Comparison of ENCODE assay signal across 8 cellular contexts in the genomic region with DNA sequence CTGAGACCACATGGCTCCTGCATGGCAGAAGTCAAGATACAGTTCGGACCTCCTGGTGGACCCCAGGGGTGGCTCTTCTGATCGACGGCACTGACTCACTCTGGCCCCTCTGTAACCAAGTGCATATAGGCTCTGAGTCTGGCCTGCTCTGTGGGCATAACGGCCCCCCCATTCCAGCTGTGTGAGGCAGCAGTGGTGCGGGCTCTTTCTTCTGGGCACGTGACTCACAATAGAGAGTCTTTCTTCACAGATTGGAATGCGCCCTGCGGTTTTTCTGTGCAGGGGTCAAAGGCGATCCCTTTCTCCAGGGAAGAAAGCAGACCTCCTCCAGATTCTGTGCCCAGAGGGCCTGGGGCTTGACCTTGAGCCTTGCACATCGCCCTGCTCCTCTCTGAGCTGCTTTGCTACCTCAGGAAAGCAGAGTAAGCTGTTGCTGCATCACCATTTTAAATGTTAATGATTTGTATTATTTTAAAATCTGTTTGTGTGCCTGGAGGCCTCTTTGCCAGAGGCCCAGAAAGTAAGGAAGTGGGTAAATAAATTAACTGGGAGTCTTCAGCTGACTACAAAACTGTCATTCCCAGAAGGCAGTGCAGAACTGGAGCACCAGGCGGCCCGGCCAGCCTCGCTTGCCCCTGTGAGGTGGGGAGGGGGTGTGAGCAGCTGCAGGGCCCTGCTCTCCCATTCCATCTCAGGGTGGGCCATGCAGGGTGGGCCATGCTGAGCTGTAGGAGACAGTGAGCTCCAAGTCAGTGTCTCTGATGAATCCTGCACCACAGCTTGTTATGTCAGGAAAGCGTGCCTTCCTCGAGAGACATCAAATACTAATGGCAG.
DNase-seq lines count a peak whose midpoint lies in the region; ATAC-seq lines count a peak whose summit lies in the region.

No MANE protein-coding gene starts in this region.

- H3K27me3 ChIP-seq in NT2/D1 (ENCODE audit: insufficient read depth, insufficient read length): peaks cover 24% of the 10 kb centered on the region

- H3K9me3 Mint-ChIP-seq in T-cell: peaks cover 5 to 9% (median 7%) of the 10 kb centered on the region in 3 donors

- peaks cover 15 to 27% of the 10 kb centered on the region in 2 donors for H3K27me3 Mint-ChIP-seq in T-cell

- H3K4me1 ChIP-seq in NT2/D1 (ENCODE audit: insufficient read depth, insufficient read length): peaks cover 8% of the 10 kb centered on the region

- no peak overlapping the region for H3K4me3 ChIP-seq in NT2/D1 (ENCODE audit: insufficient read length, low read depth)

- CTCF ChIA-PET in T-cell (lab: Charles Lee): no interaction called here

- H3K9me3 ChIP-seq in NT2/D1 (ENCODE audit: insufficient read depth, low read length): no peaks in the 10 kb centered on the region

- POLR2A ChIA-PET in T-cell (lab: Charles Lee): no interaction called here

- no peaks in the 10 kb centered on the region for H3K36me3 Mint-ChIP-seq in T-cell

- DNase-seq in NT2/D1 (ENCODE audit: low read depth, low spot score) (peak; percentile 62), fibroblast of the conjunctiva (ENCODE audit: low read depth) (peak; percentile 62), pons (ENCODE audit: low spot score) (peak; percentile 72), SIG-M5 (lab: John Stamatoyannopoulos, UW) (no peak), T-cell (no peak)

- H3K4me1 Mint-ChIP-seq in T-cell: peaks cover 7 to 10% (median 9%) of the 10 kb centered on the region in 3 donors

- ATAC-seq in GM21515 (IDR thresholded peaks at IDR 0.05; ENCODE audit: unreplicated experiment): peak; percentile 29
- no peak for ATAC-seq in T-cell (replicated peaks in 1 of 4)
- ATAC-seq in HG02588 (IDR thresholded peaks at IDR 0.05; ENCODE audit: unreplicated experiment): no peak
- ATAC-seq in GM21423 (IDR thresholded peaks at IDR 0.05; ENCODE audit: unreplicated experiment): no peak

- H3K27ac Mint-ChIP-seq in T-cell: no peak overlapping the region

- no peaks in the 10 kb centered on the region for H3K36me3 ChIP-seq in NT2/D1 (ENCODE audit: insufficient read depth, insufficient read length, low read length)

- H3K9ac ChIP-seq in NT2/D1 (ENCODE audit: insufficient read length, low read depth): no peak overlapping the region

- no peak overlapping the region for H3K4me3 Mint-ChIP-seq in T-cell

Comparison
In these comparisons a context has a peak if more than half of its experiments do, and no peak if none do; other contexts are left out.
1. DNase-seq: peak in NT2/D1 (single experiment), fibroblast of the conjunctiva (single experiment) and pons (single experiment); none in SIG-M5 (single experiment) and T-cell (0 of 34).